Comparison of ENCODE assay signal across 1 cellular context in genomic region chr22:31347251-31348008, GRCh38.
TF ChIP-seq lines count a peak whose summit lies in the region.

No MANE protein-coding gene starts in this region.

TF ChIP-seq in HepG2, 621 proteins besides CTCF, POLR2A, EP300 and RAD21 (continued from another document and continues in another):
- TF ChIP-seq JUND (CRISPR knock-in tag; IDR thresholded peaks at IDR 0.05) (no peak), MYNN (CRISPR knock-in tag; IDR thresholded peaks at IDR 0.05; ENCODE audit: low read depth) (no peak), ZNF441 (CRISPR knock-in tag; IDR thresholded peaks at IDR 0.05; ENCODE audit: borderline replicate concordance) (peak; percentile 68; the same call in 1 of the 2 replicates), MAX (IDR thresholded peaks at IDR 0.05) (peak; percentile 81), RFX3 (CRISPR knock-in tag; IDR thresholded peaks at IDR 0.05) (no peak), ZFYVE20 (CRISPR knock-in tag; IDR thresholded peaks at IDR 0.05; ENCODE audit: borderline replicate concordance, low read depth) (no peak), CENPX (CRISPR knock-in tag; IDR thresholded peaks at IDR 0.05) (no peak), ZNF546 (CRISPR knock-in tag; conservative IDR thresholded peaks at IDR 0.05) (no peak), ZNF230 (CRISPR knock-in tag; IDR thresholded peaks at IDR 0.05) (0 out of 2 replicates have a peak, but pooled peaks have one; percentile 2), ZBTB14 (CRISPR knock-in tag; IDR thresholded peaks at IDR 0.05) (peak; percentile 76; the same call in 1 of the 2 replicates), ZNF713 (CRISPR knock-in tag; IDR thresholded peaks at IDR 0.05) (no peak), ZNF143 (CRISPR knock-in tag; IDR thresholded peaks at IDR 0.05) (peak; percentile 82), ZNF446 (CRISPR knock-in tag; IDR thresholded peaks at IDR 0.05) (peak; percentile 27), ZNF772 (CRISPR knock-in tag; IDR thresholded peaks at IDR 0.05) (no peak), TAF1 (CRISPR knock-in tag; IDR thresholded peaks at IDR 0.05) (peak; percentile 69), PRMT3 (CRISPR knock-in tag; IDR thresholded peaks at IDR 0.05; ENCODE audit: borderline replicate concordance, low read depth) (no peak), U2AF2 (IDR thresholded peaks at IDR 0.05; ENCODE audit: low read depth, low read length) (no peak), TFDP1 (CRISPR knock-in tag; IDR thresholded peaks at IDR 0.05; ENCODE audit: borderline replicate concordance) (peak; percentile 64; the same call in 1 of the 2 replicates), FOSL1 (CRISPR knock-in tag; IDR thresholded peaks at IDR 0.05; ENCODE audit: borderline replicate concordance) (no peak), AKAP8 (CRISPR knock-in tag; IDR thresholded peaks at IDR 0.05) (no peak), XRCC5 (optimal IDR thresholded peaks at IDR 0.05; ENCODE audit: low read length) (no peak), ZNF558 (CRISPR knock-in tag; IDR thresholded peaks at IDR 0.05; ENCODE audit: borderline replicate concordance) (0 out of 2 replicates have a peak, but pooled peaks have one; percentile 28), GTF2F1 (IDR thresholded peaks at IDR 0.05; ENCODE audit: low read length) (no peak), POLR2G (IDR thresholded peaks at IDR 0.05; ENCODE audit: low read depth, low read length) (peak; percentile 42), ZNF816 (CRISPR knock-in tag; IDR thresholded peaks at IDR 0.05; ENCODE audit: borderline replicate concordance) (peak; percentile 37; the same call in 1 of the 2 replicates), ZNF44 (CRISPR knock-in tag; IDR thresholded peaks at IDR 0.05) (0 out of 2 replicates have a peak, but pooled peaks have one; percentile 52), YY1 (IDR thresholded peaks at IDR 0.05; ENCODE audit: insufficient read depth, insufficient replicate concordance, low read depth, low read length) (peak; percentile 57), MYPOP (CRISPR knock-in tag; IDR thresholded peaks at IDR 0.05) (no peak), CEBPG (CRISPR knock-in tag; IDR thresholded peaks at IDR 0.05) (no peak), FOSL2 (CRISPR knock-in tag; IDR thresholded peaks at IDR 0.05) (0 out of 2 replicates have a peak, but pooled peaks have one; percentile 25), NR2F6 (IDR thresholded peaks at IDR 0.05) (no peak), NR2F6 (CRISPR knock-in tag; IDR thresholded peaks at IDR 0.05) (no peak), CSRNP1 (CRISPR knock-in tag; IDR thresholded peaks at IDR 0.05) (peak; percentile 57; the same call in 1 of the 2 replicates), ZMYM3 (CRISPR knock-in tag; IDR thresholded peaks at IDR 0.05) (peak; percentile 18; the same call in 1 of the 2 replicates), ZNF547 (CRISPR knock-in tag; IDR thresholded peaks at IDR 0.05) (peak; percentile 61; the same call in 1 of the 2 replicates), ZNF207 (IDR thresholded peaks at IDR 0.05; ENCODE audit: borderline replicate concordance) (no peak), PRDM10 (CRISPR knock-in tag; IDR thresholded peaks at IDR 0.05; ENCODE audit: low read depth) (peak; percentile 64; the same call in 1 of the 2 replicates), FOXK2 (IDR thresholded peaks at IDR 0.05) (no peak), ZNF703 (CRISPR knock-in tag; IDR thresholded peaks at IDR 0.05; ENCODE audit: borderline replicate concordance) (0 out of 2 replicates have a peak, but pooled peaks have one; percentile 24), SOX6 (IDR thresholded peaks at IDR 0.05) (no peak), SOX6 (CRISPR knock-in tag; IDR thresholded peaks at IDR 0.05) (peak; percentile 8; the same call in 1 of the 2 replicates), RCOR2 (CRISPR knock-in tag; IDR thresholded peaks at IDR 0.05) (peak; percentile 33; the same call in 1 of the 2 replicates)
- TF ChIP-seq, protein P1, sequence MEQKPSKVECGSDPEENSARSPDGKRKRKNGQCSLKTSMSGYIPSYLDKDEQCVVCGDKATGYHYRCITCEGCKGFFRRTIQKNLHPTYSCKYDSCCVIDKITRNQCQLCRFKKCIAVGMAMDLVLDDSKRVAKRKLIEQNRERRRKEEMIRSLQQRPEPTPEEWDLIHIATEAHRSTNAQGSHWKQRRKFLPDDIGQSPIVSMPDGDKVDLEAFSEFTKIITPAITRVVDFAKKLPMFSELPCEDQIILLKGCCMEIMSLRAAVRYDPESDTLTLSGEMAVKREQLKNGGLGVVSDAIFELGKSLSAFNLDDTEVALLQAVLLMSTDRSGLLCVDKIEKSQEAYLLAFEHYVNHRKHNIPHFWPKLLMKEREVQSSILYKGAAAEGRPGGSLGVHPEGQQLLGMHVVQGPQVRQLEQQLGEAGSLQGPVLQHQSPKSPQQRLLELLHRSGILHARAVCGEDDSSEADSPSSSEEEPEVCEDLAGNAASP (CRISPR knock-in tag; IDR thresholded peaks at IDR 0.05; ENCODE audit: borderline replicate concordance) = no peak
- TF ChIP-seq, protein P2, sequence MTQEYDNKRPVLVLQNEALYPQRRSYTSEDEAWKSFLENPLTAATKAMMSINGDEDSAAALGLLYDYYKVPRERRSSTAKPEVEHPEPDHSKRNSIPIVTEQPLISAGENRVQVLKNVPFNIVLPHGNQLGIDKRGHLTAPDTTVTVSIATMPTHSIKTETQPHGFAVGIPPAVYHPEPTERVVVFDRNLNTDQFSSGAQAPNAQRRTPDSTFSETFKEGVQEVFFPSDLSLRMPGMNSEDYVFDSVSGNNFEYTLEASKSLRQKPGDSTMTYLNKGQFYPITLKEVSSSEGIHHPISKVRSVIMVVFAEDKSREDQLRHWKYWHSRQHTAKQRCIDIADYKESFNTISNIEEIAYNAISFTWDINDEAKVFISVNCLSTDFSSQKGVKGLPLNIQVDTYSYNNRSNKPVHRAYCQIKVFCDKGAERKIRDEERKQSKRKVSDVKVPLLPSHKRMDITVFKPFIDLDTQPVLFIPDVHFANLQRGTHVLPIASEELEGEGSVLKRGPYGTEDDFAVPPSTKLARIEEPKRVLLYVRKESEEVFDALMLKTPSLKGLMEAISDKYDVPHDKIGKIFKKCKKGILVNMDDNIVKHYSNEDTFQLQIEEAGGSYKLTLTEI (CRISPR knock-in tag; conservative IDR thresholded peaks at IDR 0.05) = no peak
- TF ChIP-seq, protein P3, sequence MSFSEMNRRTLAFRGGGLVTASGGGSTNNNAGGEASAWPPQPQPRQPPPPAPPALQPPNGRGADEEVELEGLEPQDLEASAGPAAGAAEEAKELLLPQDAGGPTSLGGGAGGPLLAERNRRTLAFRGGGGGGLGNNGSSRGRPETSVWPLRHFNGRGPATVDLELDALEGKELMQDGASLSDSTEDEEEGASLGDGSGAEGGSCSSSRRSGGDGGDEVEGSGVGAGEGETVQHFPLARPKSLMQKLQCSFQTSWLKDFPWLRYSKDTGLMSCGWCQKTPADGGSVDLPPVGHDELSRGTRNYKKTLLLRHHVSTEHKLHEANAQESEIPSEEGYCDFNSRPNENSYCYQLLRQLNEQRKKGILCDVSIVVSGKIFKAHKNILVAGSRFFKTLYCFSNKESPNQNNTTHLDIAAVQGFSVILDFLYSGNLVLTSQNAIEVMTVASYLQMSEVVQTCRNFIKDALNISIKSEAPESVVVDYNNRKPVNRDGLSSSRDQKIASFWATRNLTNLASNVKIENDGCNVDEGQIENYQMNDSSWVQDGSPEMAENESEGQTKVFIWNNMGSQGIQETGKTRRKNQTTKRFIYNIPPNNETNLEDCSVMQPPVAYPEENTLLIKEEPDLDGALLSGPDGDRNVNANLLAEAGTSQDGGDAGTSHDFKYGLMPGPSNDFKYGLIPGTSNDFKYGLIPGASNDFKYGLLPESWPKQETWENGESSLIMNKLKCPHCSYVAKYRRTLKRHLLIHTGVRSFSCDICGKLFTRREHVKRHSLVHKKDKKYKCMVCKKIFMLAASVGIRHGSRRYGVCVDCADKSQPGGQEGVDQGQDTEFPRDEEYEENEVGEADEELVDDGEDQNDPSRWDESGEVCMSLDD (CRISPR knock-in tag; IDR thresholded peaks at IDR 0.05; ENCODE audit: borderline replicate concordance) = no peak
- TF ChIP-seq, protein P4, sequence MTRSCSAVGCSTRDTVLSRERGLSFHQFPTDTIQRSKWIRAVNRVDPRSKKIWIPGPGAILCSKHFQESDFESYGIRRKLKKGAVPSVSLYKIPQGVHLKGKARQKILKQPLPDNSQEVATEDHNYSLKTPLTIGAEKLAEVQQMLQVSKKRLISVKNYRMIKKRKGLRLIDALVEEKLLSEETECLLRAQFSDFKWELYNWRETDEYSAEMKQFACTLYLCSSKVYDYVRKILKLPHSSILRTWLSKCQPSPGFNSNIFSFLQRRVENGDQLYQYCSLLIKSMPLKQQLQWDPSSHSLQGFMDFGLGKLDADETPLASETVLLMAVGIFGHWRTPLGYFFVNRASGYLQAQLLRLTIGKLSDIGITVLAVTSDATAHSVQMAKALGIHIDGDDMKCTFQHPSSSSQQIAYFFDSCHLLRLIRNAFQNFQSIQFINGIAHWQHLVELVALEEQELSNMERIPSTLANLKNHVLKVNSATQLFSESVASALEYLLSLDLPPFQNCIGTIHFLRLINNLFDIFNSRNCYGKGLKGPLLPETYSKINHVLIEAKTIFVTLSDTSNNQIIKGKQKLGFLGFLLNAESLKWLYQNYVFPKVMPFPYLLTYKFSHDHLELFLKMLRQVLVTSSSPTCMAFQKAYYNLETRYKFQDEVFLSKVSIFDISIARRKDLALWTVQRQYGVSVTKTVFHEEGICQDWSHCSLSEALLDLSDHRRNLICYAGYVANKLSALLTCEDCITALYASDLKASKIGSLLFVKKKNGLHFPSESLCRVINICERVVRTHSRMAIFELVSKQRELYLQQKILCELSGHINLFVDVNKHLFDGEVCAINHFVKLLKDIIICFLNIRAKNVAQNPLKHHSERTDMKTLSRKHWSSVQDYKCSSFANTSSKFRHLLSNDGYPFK (CRISPR knock-in tag; IDR thresholded peaks at IDR 0.05; ENCODE audit: borderline replicate concordance) = peak; percentile 36; the same call in 1 of the 2 replicates
